Comparison of ENCODE assay signal across 12 cellular contexts in the genomic region with DNA sequence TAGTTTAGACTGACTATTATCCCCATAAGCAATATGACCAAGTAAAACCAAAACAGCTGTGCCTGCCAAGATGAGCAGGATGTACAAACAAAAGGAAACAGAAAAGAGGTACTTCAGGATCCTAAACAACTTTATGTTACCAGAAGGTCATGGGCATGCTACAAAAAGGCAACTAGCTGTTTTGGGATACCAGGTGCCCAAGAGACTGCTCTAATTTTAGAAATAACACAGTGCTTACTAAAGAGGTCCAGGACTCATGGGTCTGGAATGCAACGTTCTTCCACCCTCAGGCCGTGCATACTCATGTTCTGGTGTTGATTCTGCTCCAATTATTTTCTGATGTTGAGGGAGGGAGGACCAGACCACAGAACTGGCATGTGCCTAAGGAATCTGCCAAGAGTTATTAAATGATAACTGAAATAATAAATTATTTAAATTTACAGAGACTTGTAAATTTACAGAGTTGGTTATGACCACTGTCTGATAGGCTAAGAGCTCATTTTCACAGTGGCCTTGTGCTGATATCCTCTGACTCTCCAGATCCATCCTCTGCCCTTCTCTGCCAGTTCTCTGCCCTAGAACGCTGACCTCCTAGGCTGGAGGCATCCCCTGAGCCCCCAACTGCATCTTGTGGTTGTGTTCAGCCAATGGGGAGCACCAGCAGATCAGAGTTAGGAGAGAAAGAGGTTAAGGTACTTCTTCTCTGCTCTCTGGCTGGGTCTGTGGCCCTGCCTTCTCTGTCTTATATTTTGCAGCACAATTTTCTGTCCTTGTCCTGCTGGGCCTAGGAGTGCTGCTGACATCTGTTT. TPM values are rescaled to one million over a fixed set of nuclear protein-coding genes. Genes with fewer than 3 reads are reported as not detected.
DNase-seq lines count a peak whose midpoint lies in the region; ATAC-seq, FAIRE-seq and TF ChIP-seq lines count a peak whose summit lies in the region.
"Had no signal": no experiment of that assay in that cellular context is flagged by ENCODE, and none has a peak within 500 bp of the region (broad histone marks: within the 10 kb centered on the region; RNA-seq: fewer than 3 reads in every experiment).

No MANE protein-coding gene starts in this region.

- H3K27me3 ChIP-seq in left lung, result peaks cover 0 to 4% of the 10 kb centered on the region in 2 donors
- H3K27me3 ChIP-seq: neural progenitor cell had no signal

- ATAC-seq in left lung, result peak; percentile 90
- no peak for ATAC-seq in HG03378 (IDR thresholded peaks at IDR 0.05; ENCODE audit: unreplicated experiment)
- no peak for ATAC-seq in HG03520 (IDR thresholded peaks at IDR 0.05; ENCODE audit: unreplicated experiment)
- ATAC-seq: activated CD8-positive, alpha-beta T cell treated with anti-CD3 and anti-CD28 coated beads, Interleukin-2, amount 10 ng/mL, durations not matched to agents 7 days and 5 days had no signal

- H3K4me1 Mint-ChIP-seq in MCF 10A (ENCODE audit: insufficient read depth, unreplicated experiment), result peaks cover 25% of the 10 kb centered on the region
- H3K4me1 Mint-ChIP-seq in activated naive CD4-positive, alpha-beta T cell treated with anti-CD3 and anti-CD28 coated beads, Interleukin-2, amount 10 ng/mL, durations not matched to agents 7 days and 5 days, result no peaks in the 10 kb centered on the region
- H3K4me1 Mint-ChIP-seq: neural progenitor cell had no signal

- no peaks in the 10 kb centered on the region for H3K9me3 Mint-ChIP-seq in MCF 10A (ENCODE audit: unreplicated experiment)
- no peaks in the 10 kb centered on the region for H3K9me3 Mint-ChIP-seq in activated naive CD4-positive, alpha-beta T cell treated with anti-CD3 and anti-CD28 coated beads, Interleukin-2, amount 10 ng/mL, durations not matched to agents 7 days and 5 days
- H3K9me3 Mint-ChIP-seq: neural progenitor cell had no signal

- H3K9me3 ChIP-seq in left lung, result no peaks in the 10 kb centered on the region

- no peaks in the 10 kb centered on the region for H3K36me3 ChIP-seq in left lung
- H3K36me3 ChIP-seq: neural progenitor cell had no signal

- POLR2A ChIA-PET in MCF 10A (lab: Yijun Ruan, JAX), result interaction anchor here (1.0 to 2.3 kb wide), 9 partner anchors 13 to 267 kb away, joined by 3 to 11 read pairs (median 6); a partner anchor contains a TSS

- H3K4me1 ChIP-seq in left lung, result peaks cover 6% of the 10 kb centered on the region in 2 donors

- no peak overlapping the region for H3K4me3 ChIP-seq in left lung
- H3K4me3 ChIP-seq: neural progenitor cell had no signal

- no peaks in the 10 kb centered on the region for H3K27me3 Mint-ChIP-seq in MCF 10A (ENCODE audit: insufficient read depth, unreplicated experiment)
- peaks cover 33% of the 10 kb centered on the region for H3K27me3 Mint-ChIP-seq in activated naive CD4-positive, alpha-beta T cell treated with anti-CD3 and anti-CD28 coated beads, Interleukin-2, amount 10 ng/mL, durations not matched to agents 7 days and 5 days

- no peak for FAIRE-seq in urothelium cell line (lab: Jason Lieb, UNC)

- H3K36me3 Mint-ChIP-seq in MCF 10A (ENCODE audit: insufficient read depth, unreplicated experiment), result no peaks in the 10 kb centered on the region
- H3K36me3 Mint-ChIP-seq in activated naive CD4-positive, alpha-beta T cell treated with anti-CD3 and anti-CD28 coated beads, Interleukin-2, amount 10 ng/mL, durations not matched to agents 7 days and 5 days, result no peaks in the 10 kb centered on the region
- H3K36me3 Mint-ChIP-seq: neural progenitor cell had no signal

- DNase-seq in DMS79 treated with DMSO at 0.1 percent for 48 hours (lab: John Stamatoyannopoulos, UW) (peak; percentile 16), DMS79 (lab: John Stamatoyannopoulos, UW) (no peak), MCF 10A (ENCODE audit: unreplicated experiment) (peak; percentile 87), left lung (no peak), urothelium cell line (ENCODE audit: low spot score) (peak; percentile 65)
- DNase-seq in activated naive CD4-positive, alpha-beta T cell treated with anti-CD3 and anti-CD28 coated beads, Interleukin-2, amount 10 ng/mL, durations not matched to agents 7 days and 5 days, result no peak
- DNase-seq: activated CD8-positive, alpha-beta T cell treated with anti-CD3 and anti-CD28 coated beads, Interleukin-2, amount 10 ng/mL, durations not matched to agents 7 days and 5 days; NCI-H526 had no signal

- H3K4me3 Mint-ChIP-seq in MCF 10A (ENCODE audit: unreplicated experiment), result no peak overlapping the region
- no peak overlapping the region for H3K4me3 Mint-ChIP-seq in activated naive CD4-positive, alpha-beta T cell treated with anti-CD3 and anti-CD28 coated beads, Interleukin-2, amount 10 ng/mL, durations not matched to agents 7 days and 5 days
- H3K4me3 Mint-ChIP-seq: activated CD8-positive, alpha-beta T cell treated with anti-CD3 and anti-CD28 coated beads, Interleukin-2, amount 10 ng/mL, durations not matched to agents 7 days and 5 days; neural progenitor cell had no signal

- intact Hi-C loops in MCF 10A (cut with micrococcal nuclease), result no loop called here
- intact Hi-C loops in left lung (cut with DNase I), result no loop called here

- TF ChIP-seq CTCF in MCF 10A (IDR thresholded peaks at IDR 0.05; ENCODE audit: unreplicated experiment) (no peak), left lung (IDR thresholded peaks at IDR 0.05) (no peak)

- CTCF ChIA-PET in MCF 10A (lab: Yijun Ruan, JAX), result interaction anchor here (0.8 to 1.7 kb wide), 3 partner anchors 55 to 86 kb away, joined by 3 to 6 read pairs (median 5); a partner anchor contains a TSS
- CTCF ChIA-PET in activated naive CD4-positive, alpha-beta T cell treated with anti-CD3 and anti-CD28 coated beads, Interleukin-2, amount 10 ng/mL, durations not matched to agents 7 days and 5 days (lab: Charles Lee), result no interaction called here

- no TSS peak for BruUV-seq in MCF 10A (replicated peaks; lab: Mats Ljungman, UMichigan)

- H3K27ac Mint-ChIP-seq in MCF 10A (ENCODE audit: low read depth, unreplicated experiment), result peak overlapping the region; percentile 87
- no peak overlapping the region for H3K27ac Mint-ChIP-seq in activated naive CD4-positive, alpha-beta T cell treated with anti-CD3 and anti-CD28 coated beads, Interleukin-2, amount 10 ng/mL, durations not matched to agents 7 days and 5 days
- H3K27ac Mint-ChIP-seq: activated CD8-positive, alpha-beta T cell treated with anti-CD3 and anti-CD28 coated beads, Interleukin-2, amount 10 ng/mL, durations not matched to agents 7 days and 5 days; neural progenitor cell had no signal

- peak overlapping the region; percentile 22 to 36 for H3K27ac ChIP-seq in left lung
- H3K27ac ChIP-seq: epithelial cell of prostate, neural progenitor cell had no signal

RNA-seq across cellular contexts. Expression of a gene that starts 37.7 kb away (rescaled TPM):
- total RNA-seq in MCF 10A (2022), result 43.9 and 55.8 TPM in 2 replicates
- 10 to 100 TPM; 25.0 to 31.6 TPM for total RNA-seq in left lung

RNA-seq across cellular contexts. Expression of a gene that starts 54.6 kb away (rescaled TPM):
- total RNA-seq in MCF 10A (2022) (29.6 and 31.7 TPM in 2 replicates), left lung (10 to 100 TPM; 18.0 to 22.1 TPM)

Comparison
In these comparisons a context has a peak if more than half of its experiments do, and no peak if none do; other contexts are left out.
1. DNase-seq: peak in DMS79 treated with DMSO at 0.1 percent for 48 hours (single experiment), MCF 10A (single experiment) and urothelium cell line (single experiment); none in DMS79 (single experiment), left lung (0 of 2) and activated naive CD4-positive, alpha-beta T cell treated with anti-CD3 and anti-CD28 coated beads, Interleukin-2, amount 10 ng/mL, durations not matched to agents 7 days and 5 days (single experiment).